ENCODE assay signal across 1 cellular context in genomic region chr16:58684001-58684353, GRCh38.
TF ChIP-seq lines count a peak whose summit lies in the region.

No MANE protein-coding gene starts in this region.

TF ChIP-seq in GM23338, 12 proteins besides CTCF, POLR2A, EP300 and RAD21 (continued from another document):
- no peak for TF ChIP-seq ZNF462 (CRISPR knock-in tag; IDR thresholded peaks at IDR 0.05)
- TF ChIP-seq NANOG (IDR thresholded peaks at IDR 0.05; ENCODE audit: borderline replicate concordance) = no peak
- TF ChIP-seq JUNB (IDR thresholded peaks at IDR 0.05; ENCODE audit: unreplicated experiment) = no peak
- no peak for TF ChIP-seq CREB1 (CRISPR knock-in tag; IDR thresholded peaks at IDR 0.05; ENCODE audit: low read depth)
- no peak for TF ChIP-seq ETS1 (IDR thresholded peaks at IDR 0.05)
TF ChIP-seq in GM23338: peak in this region for 0.
